ENCODE assay signal across 21 cellular contexts in genomic region chr3:179005213-179005612, GRCh38.
"Had no signal": no experiment of that assay in that cellular context is flagged by ENCODE, and none has a peak within 500 bp of the region (broad histone marks: within the 10 kb centered on the region; RNA-seq: fewer than 3 reads in every experiment).

No MANE protein-coding gene starts in this region.

- ATAC-seq: stimulated activated effector memory CD8-positive, alpha-beta T cell treated with anti-CD3 and anti-CD28 coated beads, Interleukin-12 subunit alpha, Interleukin-12 subunit beta, amount 100 ng/mL, for 72 hours; stimulated activated memory B cell treated with anti-CD40 and anti-IgM and Interleukin-4, amounts not matched to agents 10 μg/mL and 1 μg/mL and 100 μg/mL, for 72 hours; stimulated activated naive B cell treated with anti-CD40 and anti-IgM and Interleukin-4, amounts not matched to agents 10 μg/mL and 1 μg/mL and 100 μg/mL, for 72 hours; stimulated activated naive CD8-positive, alpha-beta T cell treated with anti-CD3 and anti-CD28 coated beads, Interleukin-15, amount 100 ng/mL, for 72 hours; stimulated activated naive CD8-positive, alpha-beta T cell treated with anti-CD3 and anti-CD28 coated beads, Interleukin-15, Interleukin-2, amounts not matched to agents 100 U/mL and 50 U/mL, for 24 hours; upper lobe of right lung had no signal

- DNase-seq: stimulated activated CD4-positive, alpha-beta T cell treated with anti-CD3 and anti-CD28 coated beads, Interleukin-4, amount 100 ng/mL, for 1 hour; stimulated activated CD4-positive, alpha-beta T cell treated with anti-CD3 and anti-CD28 coated beads, Interleukin-4, amount 100 ng/mL, for 24 hours; stimulated activated CD4-positive, alpha-beta T cell treated with anti-CD3 and anti-CD28 coated beads, Interleukin-4, amount 100 ng/mL, for 4 hours; stimulated activated CD8-positive, alpha-beta memory T cell treated with anti-CD3 and anti-CD28 coated beads, Interleukin-4, amount 100 ng/mL, for 48 hours; stimulated activated naive B cell treated with anti-CD40 and anti-IgM and Interleukin-4, amounts not matched to agents 10 μg/mL and 1 μg/mL and 100 μg/mL, for 72 hours; stimulated activated naive CD4-positive, alpha-beta T cell; stimulated activated naive CD4-positive, alpha-beta T cell treated with Interleukin-2 at 50 U/mL for 16 hours; stimulated activated naive CD8-positive, alpha-beta T cell treated with anti-CD3 and anti-CD28 coated beads, Interleukin-15, amount 100 ng/mL, for 72 hours; stimulated activated naive CD8-positive, alpha-beta T cell treated with anti-CD3 and anti-CD28 coated beads, Interleukin-15, Interleukin-2, amounts not matched to agents 100 U/mL and 50 U/mL, for 24 hours; stomach; substantia nigra; testis; thyroid gland; tibial artery; transverse colon; trophoblast cell; upper lobe of left lung; upper lobe of right lung; uterus had no signal
